Comparison of ENCODE assay signal across 2 cellular contexts in genomic region chr20:300345-300744, GRCh38.
TF ChIP-seq lines count a peak whose summit lies in the region.

No MANE protein-coding gene starts in this region.

TF ChIP-seq in SK-N-SH, 30 proteins besides CTCF, POLR2A, EP300 and RAD21 (continued from another document):
- TF ChIP-seq FOXJ3 (CRISPR knock-in tag; IDR thresholded peaks at IDR 0.05) (no peak), JUND (IDR thresholded peaks at IDR 0.05) (no peak), ELF1 (IDR thresholded peaks at IDR 0.05) (no peak), TAF1 (IDR thresholded peaks at IDR 0.05; ENCODE audit: borderline replicate concordance, low read depth, low read length) (no peak), REST (IDR thresholded peaks at IDR 0.05; ENCODE audit: low read depth, low read length) (no peak), PBX3 (IDR thresholded peaks at IDR 0.05) (no peak), GATA2 (CRISPR knock-in tag; IDR thresholded peaks at IDR 0.05) (no peak), USF1 (IDR thresholded peaks at IDR 0.05; ENCODE audit: borderline replicate concordance, low read depth) (no peak), MXI1 (IDR thresholded peaks at IDR 0.05; ENCODE audit: low read depth, low read length) (no peak), MAX (IDR thresholded peaks at IDR 0.05; ENCODE audit: low read depth) (no peak), POLR2AphosphoS5 (IDR thresholded peaks at IDR 0.05; ENCODE audit: low read depth, low read length) (no peak), FOXM1 (IDR thresholded peaks at IDR 0.05; ENCODE audit: low read depth) (no peak), MEF2A (IDR thresholded peaks at IDR 0.05; ENCODE audit: borderline replicate concordance, low read depth) (no peak)

TF ChIP-seq in SK-N-SH treated with all-trans-retinoic acid at 6 μM for 48 hours, 23 proteins besides CTCF, POLR2A, EP300 and RAD21 (continued from another document):
- TF ChIP-seq CSRNP3 (CRISPR knock-in tag; IDR thresholded peaks at IDR 0.05) (no peak), GLIS3 (CRISPR knock-in tag; IDR thresholded peaks at IDR 0.05) (no peak), ZNF70 (CRISPR knock-in tag; IDR thresholded peaks at IDR 0.05) (no peak)
